ENCODE assay signal across 24 cellular contexts in genomic region chr17:37535906-37536305, GRCh38. TPM values are rescaled to one million over a fixed set of nuclear protein-coding genes. Genes with fewer than 3 reads are reported as not detected.
DNase-seq lines count a peak whose midpoint lies in the region; ATAC-seq and TF ChIP-seq lines count a peak whose summit lies in the region.
"Had no signal": no experiment of that assay in that cellular context is flagged by ENCODE, and none has a peak within 500 bp of the region (broad histone marks: within the 10 kb centered on the region; RNA-seq: fewer than 3 reads in every experiment).

No MANE protein-coding gene starts in this region.

- peak overlapping the region; percentile 37 for H3K27ac Mint-ChIP-seq in T-helper 1 cell treated with Interleukin-12 subunit alpha and Interleukin-12 subunit beta and Interleukin-4 antibody, amounts not matched to agents 30 μg/mL and 1 μg/mL, for 36 hours
- H3K27ac Mint-ChIP-seq in natural killer cell, result peak overlapping the region; percentile 51 to 66
- no peak overlapping the region for H3K27ac Mint-ChIP-seq in natural killer cell treated with Interleukin-12 subunit alpha and Interleukin-12 subunit beta and Interleukin-15 and Interleukin-18, amount 100 ng/mL, for 72 hours
- peak overlapping the region in 5 of 9 donors; percentile 19 to 88 (median 59) for H3K27ac Mint-ChIP-seq in naive thymus-derived CD4-positive, alpha-beta T cell
- H3K27ac Mint-ChIP-seq: HFFc6 had no signal

- POLR2A ChIA-PET in naive thymus-derived CD4-positive, alpha-beta T cell (lab: Charles Lee), result interaction anchor here (0.6 kb wide), 1 partner anchor 52 kb away, joined by 4 read pairs; no protein-coding TSS in a partner anchor

- H3K4me3 ChIP-seq in naive thymus-derived CD4-positive, alpha-beta T cell (ENCODE audit: low read length), result no peak overlapping the region
- H3K4me3 ChIP-seq: A549, GM12878 had no signal

- no peaks in the 10 kb centered on the region for H3K27me3 ChIP-seq in naive thymus-derived CD4-positive, alpha-beta T cell (ENCODE audit: control insufficient read depth in 2 of 2, insufficient read depth in 2 of 2, low read length in 2 of 2)

- H3K4me1 Mint-ChIP-seq in T-helper 1 cell treated with Interleukin-12 subunit alpha and Interleukin-12 subunit beta and Interleukin-4 antibody, amounts not matched to agents 30 μg/mL and 1 μg/mL, for 36 hours (ENCODE audit: low read depth), result no peaks in the 10 kb centered on the region
- H3K4me1 Mint-ChIP-seq in natural killer cell, result peaks cover 3 to 10% of the 10 kb centered on the region in 2 donors
- H3K4me1 Mint-ChIP-seq in natural killer cell treated with Interleukin-12 subunit alpha and Interleukin-12 subunit beta and Interleukin-15 and Interleukin-18, amount 100 ng/mL, for 72 hours (ENCODE audit: low read depth in 2 of 2), result peaks cover 0 to 3% of the 10 kb centered on the region in 2 donors
- H3K4me1 Mint-ChIP-seq in naive thymus-derived CD4-positive, alpha-beta T cell, result peaks cover 0 to 3% (median 0%) of the 10 kb centered on the region in 7 donors

- ATAC-seq in natural killer cell, result no peak
- no peak for ATAC-seq in natural killer cell treated with Interleukin-12 subunit alpha and Interleukin-12 subunit beta and Interleukin-15 and Interleukin-18, amount 100 ng/mL, for 72 hours
- ATAC-seq in naive thymus-derived CD4-positive, alpha-beta T cell, result no peak
- ATAC-seq: GM12878, HCT116 had no signal

- H3K4me1 ChIP-seq in naive thymus-derived CD4-positive, alpha-beta T cell (ENCODE audit: control insufficient read depth in 2 of 2, insufficient read depth in 2 of 2, low read length in 2 of 2), result no peaks in the 10 kb centered on the region
- H3K4me1 ChIP-seq: A549 had no signal

- no peak for TF ChIP-seq CTCF in natural killer cell (IDR thresholded peaks at IDR 0.05)

- no peak overlapping the region for H3K27ac ChIP-seq in naive thymus-derived CD4-positive, alpha-beta T cell (ENCODE audit: low read depth, low read length)
- H3K27ac ChIP-seq: 22Rv1, A549, C4-2B, HL-60 had no signal

- no peaks in the 10 kb centered on the region for H3K27me3 Mint-ChIP-seq in T-helper 1 cell treated with Interleukin-12 subunit alpha and Interleukin-12 subunit beta and Interleukin-4 antibody, amounts not matched to agents 30 μg/mL and 1 μg/mL, for 36 hours (ENCODE audit: low read depth)
- H3K27me3 Mint-ChIP-seq in natural killer cell (ENCODE audit: low read depth in 2 of 2), result no peaks in the 10 kb centered on the region
- no peaks in the 10 kb centered on the region for H3K27me3 Mint-ChIP-seq in natural killer cell treated with Interleukin-12 subunit alpha and Interleukin-12 subunit beta and Interleukin-15 and Interleukin-18, amount 100 ng/mL, for 72 hours
- H3K27me3 Mint-ChIP-seq in naive thymus-derived CD4-positive, alpha-beta T cell, result no peaks in the 10 kb centered on the region
- H3K27me3 Mint-ChIP-seq: CD8-positive, alpha-beta memory T cell had no signal

- no peaks in the 10 kb centered on the region for H3K9me3 ChIP-seq in naive thymus-derived CD4-positive, alpha-beta T cell (ENCODE audit: control insufficient read depth in 2 of 3, low read length in 3 of 3)
- H3K9me3 ChIP-seq: A549 had no signal

- peaks cover 41 to 79% (median 46%) of the 10 kb centered on the region in 3 experiments for H3K36me3 ChIP-seq in naive thymus-derived CD4-positive, alpha-beta T cell (ENCODE audit: control insufficient read depth in 2 of 3, insufficient read depth in 3 of 3, low read length in 3 of 3)

- H3K36me3 Mint-ChIP-seq in T-helper 1 cell treated with Interleukin-12 subunit alpha and Interleukin-12 subunit beta and Interleukin-4 antibody, amounts not matched to agents 30 μg/mL and 1 μg/mL, for 36 hours (ENCODE audit: low read depth), result peaks cover 53% of the 10 kb centered on the region
- H3K36me3 Mint-ChIP-seq in natural killer cell, result peaks cover 32% of the 10 kb centered on the region
- H3K36me3 Mint-ChIP-seq in natural killer cell treated with Interleukin-12 subunit alpha and Interleukin-12 subunit beta and Interleukin-15 and Interleukin-18, amount 100 ng/mL, for 72 hours, result peaks cover 19% of the 10 kb centered on the region
- H3K36me3 Mint-ChIP-seq in naive thymus-derived CD4-positive, alpha-beta T cell, result peaks cover 9 to 46% (median 28%) of the 10 kb centered on the region in 5 donors

- CTCF ChIA-PET in naive thymus-derived CD4-positive, alpha-beta T cell (lab: Charles Lee), result interaction anchor here (0.6 kb wide), 1 partner anchor 45 kb away, joined by 3 read pairs; no protein-coding TSS in a partner anchor

- intact Hi-C loops in natural killer cell (cut with micrococcal nuclease), result no loop called here
- intact Hi-C loops in naive thymus-derived CD4-positive, alpha-beta T cell (cut with micrococcal nuclease), result no loop called here

- H3K9me3 Mint-ChIP-seq in T-helper 1 cell treated with Interleukin-12 subunit alpha and Interleukin-12 subunit beta and Interleukin-4 antibody, amounts not matched to agents 30 μg/mL and 1 μg/mL, for 36 hours, result no peaks in the 10 kb centered on the region
- no peaks in the 10 kb centered on the region for H3K9me3 Mint-ChIP-seq in natural killer cell
- H3K9me3 Mint-ChIP-seq in natural killer cell treated with Interleukin-12 subunit alpha and Interleukin-12 subunit beta and Interleukin-15 and Interleukin-18, amount 100 ng/mL, for 72 hours, result no peaks in the 10 kb centered on the region
- peaks cover 0 to 2% (median 0%) of the 10 kb centered on the region in 11 donors for H3K9me3 Mint-ChIP-seq in naive thymus-derived CD4-positive, alpha-beta T cell
- H3K9me3 Mint-ChIP-seq: CD8-positive, alpha-beta memory T cell; HFFc6 had no signal

- no peak overlapping the region for H3K4me3 Mint-ChIP-seq in T-helper 1 cell treated with Interleukin-12 subunit alpha and Interleukin-12 subunit beta and Interleukin-4 antibody, amounts not matched to agents 30 μg/mL and 1 μg/mL, for 36 hours
- no peak overlapping the region for H3K4me3 Mint-ChIP-seq in natural killer cell
- no peak overlapping the region for H3K4me3 Mint-ChIP-seq in natural killer cell treated with Interleukin-12 subunit alpha and Interleukin-12 subunit beta and Interleukin-15 and Interleukin-18, amount 100 ng/mL, for 72 hours
- H3K4me3 Mint-ChIP-seq in naive thymus-derived CD4-positive, alpha-beta T cell, result no peak overlapping the region
- H3K4me3 Mint-ChIP-seq: CD8-positive, alpha-beta memory T cell; HFFc6 had no signal

- DNase-seq in T-helper 1 cell (no peak), natural killer cell (no peak), NCI-H2171 (lab: John Stamatoyannopoulos, UW) (no peak), NCI-H146 treated with DMSO at 0.1 percent for 48 hours (lab: John Stamatoyannopoulos, UW; ENCODE audit: unreplicated experiment) (no peak), NCI-H524 (lab: John Stamatoyannopoulos, UW) (no peak)
- DNase-seq in natural killer cell treated with Interleukin-12 subunit alpha and Interleukin-12 subunit beta and Interleukin-15 and Interleukin-18, amount 100 ng/mL, for 72 hours (ENCODE audit: low spot score), result no peak
- no peak for DNase-seq in naive thymus-derived CD4-positive, alpha-beta T cell
- DNase-seq: AML-193; CD8-positive, alpha-beta memory T cell; COR-L47; DMS 273 treated with DMSO at 0.1 percent for 48 hours; DMS53; DND-41; EL; GOT3; H7; HFFc6 had no signal

RNA-seq across cellular contexts. Expression of gene DUSP14, which starts 46.2 kb away (rescaled TPM):
- 1 to 10 TPM; 5.0 to 9.1 (median 5.3) TPM for total RNA-seq in natural killer cell
- total RNA-seq in natural killer cell treated with Interleukin-12 subunit alpha and Interleukin-12 subunit beta and Interleukin-15 and Interleukin-18, amount 100 ng/mL, for 72 hours, result 10 to 100 TPM in 1 of 2 donors, 1 to 10 TPM in 1; 8.2 to 10.2 TPM
- 10 to 100 TPM in 1 of 5 experiments, 1 to 10 TPM in 4; 4.3 to 11.7 (median 8.7) TPM for total RNA-seq in naive thymus-derived CD4-positive, alpha-beta T cell
- polyA plus RNA-seq in naive thymus-derived CD4-positive, alpha-beta T cell, result 10 to 100 TPM; 13.0 to 13.1 TPM

Comparison
In these comparisons a context has a peak if more than half of its experiments do, and no peak if none do; other contexts are left out.
1. H3K27ac Mint-ChIP-seq: peak in T-helper 1 cell treated with Interleukin-12 subunit alpha and Interleukin-12 subunit beta and Interleukin-4 antibody, amounts not matched to agents 30 μg/mL and 1 μg/mL, for 36 hours (single experiment), natural killer cell (2 of 2) and naive thymus-derived CD4-positive, alpha-beta T cell (5 of 9); none in natural killer cell treated with Interleukin-12 subunit alpha and Interleukin-12 subunit beta and Interleukin-15 and Interleukin-18, amount 100 ng/mL, for 72 hours (0 of 2).